Comparison of ENCODE assay signal across 13 cellular contexts in genomic region chr1:61287734-61288133, GRCh38.
DNase-seq lines count a peak whose midpoint lies in the region; ATAC-seq and TF ChIP-seq lines count a peak whose summit lies in the region.
"Had no signal": no experiment of that assay in that cellular context is flagged by ENCODE, and none has a peak within 500 bp of the region (broad histone marks: within the 10 kb centered on the region; RNA-seq: fewer than 3 reads in every experiment).

No MANE protein-coding gene starts in this region.

- TF ChIP-seq CTCF in RWPE1 (conservative IDR thresholded peaks at IDR 0.05; ENCODE audit: low read depth) = no peak
- no peak for TF ChIP-seq CTCF in epithelial cell of proximal tubule (conservative IDR thresholded peaks at IDR 0.05; ENCODE audit: low read depth, low read length)
- no peak for TF ChIP-seq CTCF in retinal pigment epithelial cell (conservative IDR thresholded peaks at IDR 0.05; ENCODE audit: low read depth, low read length)

- ATAC-seq in GM18907 (IDR thresholded peaks at IDR 0.05; ENCODE audit: unreplicated experiment) = no peak
- no peak for ATAC-seq in HG03159 (IDR thresholded peaks at IDR 0.05; ENCODE audit: unreplicated experiment)
- ATAC-seq: CD8-positive, alpha-beta T cell; GM12878 had no signal

- CTCF ChIA-PET in RWPE1 (lab: Yijun Ruan, JAX) = no interaction called here

- no peak overlapping the region for H3K4me3 ChIP-seq in epithelial cell of proximal tubule (ENCODE audit: low read depth, low read length)
- H3K4me3 ChIP-seq in retinal pigment epithelial cell (ENCODE audit: low read length) = no peak overlapping the region
- H3K4me3 ChIP-seq: GM12878, heart right ventricle, sigmoid colon had no signal

- no peak overlapping the region for H3K27ac ChIP-seq in RWPE1
- H3K27ac ChIP-seq: sigmoid colon had no signal

- DNase-seq in DMS79 treated with DMSO at 0.1 percent for 48 hours (lab: John Stamatoyannopoulos, UW) (peak; percentile 86), RWPE1 (ENCODE audit: low spot score) (peak; percentile 28), epithelial cell of proximal tubule (ENCODE audit: low read depth) (peak; percentile 71), retinal pigment epithelial cell (ENCODE audit: low read depth) (peak; percentile 83), NCI-H748 treated with DMSO at 0.1 percent for 48 hours (lab: John Stamatoyannopoulos, UW) (no peak), DMS 273 treated with DMSO at 0.1 percent for 48 hours (lab: John Stamatoyannopoulos, UW) (no peak)
- DNase-seq: CD8-positive, alpha-beta T cell; heart right ventricle; NCI-H2081; sigmoid colon had no signal

- POLR2A ChIA-PET in RWPE1 (lab: Yijun Ruan, JAX; ENCODE audit: low non-redundant PET) = no interaction called here

Comparison
In these comparisons a context has a peak if more than half of its experiments do, and no peak if none do; other contexts are left out.
1. DNase-seq: peak in DMS79 treated with DMSO at 0.1 percent for 48 hours (single experiment), RWPE1 (single experiment), epithelial cell of proximal tubule (single experiment) and retinal pigment epithelial cell (single experiment); none in NCI-H748 treated with DMSO at 0.1 percent for 48 hours (single experiment) and DMS 273 treated with DMSO at 0.1 percent for 48 hours (single experiment).